In the genomic region with DNA sequence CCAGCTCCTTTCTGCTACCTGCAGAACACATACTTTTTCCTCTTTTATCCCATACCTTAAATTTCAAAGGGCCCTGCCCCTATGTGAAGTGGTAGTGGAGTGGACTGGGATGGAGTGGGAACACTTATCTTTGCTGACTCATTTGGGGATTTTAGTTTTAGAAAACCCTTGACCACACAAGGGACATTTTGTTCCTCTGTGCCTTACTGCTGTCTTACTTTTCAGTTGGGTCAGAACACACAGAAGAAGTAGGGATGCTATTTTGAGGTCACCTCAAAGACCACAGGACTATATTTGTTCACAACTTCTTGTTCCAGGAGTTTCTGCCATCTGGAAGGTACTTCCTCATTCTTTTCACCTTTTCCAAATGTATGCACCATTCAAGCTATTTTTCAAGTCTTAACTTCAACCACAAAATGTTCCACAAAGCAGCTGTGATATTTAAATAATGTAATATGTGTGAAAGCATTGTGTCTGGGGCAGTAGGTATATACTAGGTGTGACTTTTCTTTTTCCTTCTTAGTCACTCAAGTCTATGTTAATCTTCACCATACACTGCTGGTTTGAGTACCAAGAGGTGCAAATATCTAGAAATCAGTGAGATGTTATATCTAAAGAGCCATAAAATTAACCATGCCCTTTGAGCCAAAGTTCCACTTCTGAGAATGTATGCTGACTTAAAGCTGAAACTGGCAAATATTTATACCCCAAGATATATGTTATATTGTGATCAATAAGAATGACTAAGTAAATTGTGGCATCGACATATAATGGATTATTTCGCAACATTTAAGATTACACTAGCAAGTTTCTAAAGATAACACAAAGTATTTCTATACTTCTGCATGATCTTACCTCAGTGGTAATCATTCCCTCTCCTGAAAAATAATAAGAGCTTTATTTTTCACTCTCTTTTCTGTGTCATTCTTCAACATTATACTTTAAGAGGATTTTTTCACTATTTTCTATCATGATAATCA, we compare ENCODE assay signal across 9 cellular contexts.
DNase-seq lines count a peak whose midpoint lies in the region; ATAC-seq and TF ChIP-seq lines count a peak whose summit lies in the region.
"Had no signal": no experiment of that assay in that cellular context is flagged by ENCODE, and none has a peak within 500 bp of the region (broad histone marks: within the 10 kb centered on the region; RNA-seq: fewer than 3 reads in every experiment).

No MANE protein-coding gene starts in this region.

- no peaks in the 10 kb centered on the region for H4K20me1 ChIP-seq in KMS-11 (ENCODE audit: insufficient read depth)

- DNase-seq in left lung (no peak), NCI-H1436 (lab: John Stamatoyannopoulos, UW) (no peak), cardiac septum (ENCODE audit: low spot score) (no peak), NCI-H187 treated with DMSO at 0.1 percent for 48 hours (lab: John Stamatoyannopoulos, UW) (no peak)
- DNase-seq: NCI-H2081 had no signal

- ATAC-seq in GM19023 (IDR thresholded peaks at IDR 0.05; ENCODE audit: unreplicated experiment) = peak; percentile 88
- ATAC-seq in HG02678 (IDR thresholded peaks at IDR 0.05; ENCODE audit: unreplicated experiment) = peak; percentile 91
- peak; percentile 88 for ATAC-seq in left lung
- ATAC-seq in gastroesophageal sphincter = no peak

- H3K27me3 ChIP-seq in KMS-11 (ENCODE audit: insufficient read depth, low read depth) = no peaks in the 10 kb centered on the region
- H3K27me3 ChIP-seq in left lung = no peaks in the 10 kb centered on the region
- H3K27me3 ChIP-seq in gastroesophageal sphincter = no peaks in the 10 kb centered on the region

- H3K4me3 ChIP-seq in KMS-11 (IDR thresholded peaks at IDR 0.05; ENCODE audit: insufficient read depth, low read depth, low read length) (no peak overlapping the region), left lung (no peak overlapping the region), gastroesophageal sphincter (no peak overlapping the region)

- H3K27ac ChIP-seq in KMS-11 (peak overlapping the region; percentile 1; the same call in 1 of the 2 replicates), left lung (peak overlapping the region; percentile 59 to 64), gastroesophageal sphincter (no peak overlapping the region)

- H3K36me3 ChIP-seq in KMS-11 (ENCODE audit: insufficient read depth) (no peaks in the 10 kb centered on the region), left lung (no peaks in the 10 kb centered on the region), gastroesophageal sphincter (no peaks in the 10 kb centered on the region)

- no peak overlapping the region for H3K9ac ChIP-seq in KMS-11

- H3K79me2 ChIP-seq in KMS-11 (ENCODE audit: insufficient read depth, low read depth) = no peaks in the 10 kb centered on the region

- H3K9me3 ChIP-seq in left lung (no peaks in the 10 kb centered on the region), gastroesophageal sphincter (no peaks in the 10 kb centered on the region)

- intact Hi-C loops in left lung (cut with DNase I) (no loop called here), cardiac septum (cut with DNase I) (no loop called here)

- no peak for TF ChIP-seq EP300 in gastroesophageal sphincter (IDR thresholded peaks at IDR 0.05)

- no peak for TF ChIP-seq CTCF in KMS-11 (conservative IDR thresholded peaks at IDR 0.05; ENCODE audit: low read depth, low read length)
- TF ChIP-seq CTCF in left lung (IDR thresholded peaks at IDR 0.05) = no peak
- no peak for TF ChIP-seq CTCF in gastroesophageal sphincter (IDR thresholded peaks at IDR 0.05)

- TF ChIP-seq POLR2A in gastroesophageal sphincter (IDR thresholded peaks at IDR 0.05) = no peak

- peak overlapping the region; percentile 10; the same call in 1 of the 2 replicates for H3K4me2 ChIP-seq in KMS-11

- WGBS in gastroesophageal sphincter (ENCODE audit: low coverage in 1 of 2), 2 donors = 79 to 84% methylated on average over 2 of the region's 2 CpGs

- no peak overlapping the region for H2AFZ ChIP-seq in KMS-11 (ENCODE audit: low read depth)

- H3K4me1 ChIP-seq in KMS-11 (ENCODE audit: low read depth, poor library complexity, severe bottlenecking) (peaks cover 24% of the 10 kb centered on the region), left lung (peaks cover 4 to 6% of the 10 kb centered on the region in 2 donors), gastroesophageal sphincter (no peaks in the 10 kb centered on the region)

Comparison
In these comparisons a context has a peak if more than half of its experiments do, and no peak if none do; other contexts are left out.
1. H3K27ac ChIP-seq: peak in KMS-11 (single experiment) and left lung (2 of 2); none in gastroesophageal sphincter (0 of 4).